20 cellular contexts compared by ENCODE assay signal in the genomic region with DNA sequence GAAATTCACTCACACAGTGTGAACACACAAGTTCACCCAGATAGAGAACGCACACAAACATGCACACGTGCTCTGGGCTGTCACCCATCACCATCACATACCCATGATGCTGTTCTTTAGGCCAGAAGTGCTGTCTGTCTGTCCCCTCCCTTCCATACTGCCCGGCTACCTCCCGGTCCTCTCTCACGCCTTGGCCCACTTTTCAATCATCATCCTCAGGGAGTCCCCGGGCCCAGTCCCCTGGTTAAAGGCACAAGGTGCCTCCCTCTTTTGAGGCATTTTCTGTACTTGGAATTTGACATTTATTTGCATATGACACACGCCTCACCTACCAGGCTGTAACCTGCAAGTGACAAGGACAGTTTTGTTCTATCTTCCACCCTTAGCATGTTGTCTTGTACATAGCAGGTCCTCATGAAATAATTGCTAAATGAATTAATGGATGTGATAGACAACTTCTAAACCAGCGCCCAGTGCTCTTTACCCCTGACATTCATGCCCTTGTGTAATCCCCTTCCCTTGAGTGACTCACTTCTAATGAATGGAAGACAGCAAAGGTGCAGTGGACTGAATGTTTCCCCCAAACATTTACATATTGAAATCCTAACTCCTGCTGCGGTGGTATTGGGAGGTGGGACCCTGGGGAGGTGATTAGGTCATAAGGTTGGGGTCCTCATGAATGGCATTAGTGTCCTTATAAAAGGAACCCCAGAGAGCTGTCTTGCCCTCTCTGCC.
"Had no signal": no experiment of that assay in that cellular context is flagged by ENCODE, and none has a peak within 500 bp of the region (broad histone marks: within the 10 kb centered on the region; RNA-seq: fewer than 3 reads in every experiment).

No MANE protein-coding gene starts in this region.

- H3K36me3 ChIP-seq: heart left ventricle, suprapubic skin, thyroid gland, uterus had no signal

- H3K9me3 ChIP-seq: heart left ventricle, psoas muscle, suprapubic skin, thyroid gland, uterus had no signal

- H3K27me3 ChIP-seq: suprapubic skin, thyroid gland, uterus had no signal

- H3K27ac Mint-ChIP-seq: dendritic cell treated with granulocyte-macrophage colony-stimulating factor and Interleukin-4, amounts not matched to agents 40 ng/mL and 50 ng/mL, for 4 days; effector memory CD8-positive, alpha-beta T cell; nephron; type B pancreatic cell had no signal

- H3K27ac ChIP-seq: foreskin keratinocyte, heart left ventricle, psoas muscle, suprapubic skin, thyroid gland, uterus had no signal

- H3K4me3 ChIP-seq: heart left ventricle, lung, psoas muscle, smooth muscle cell, suprapubic skin, thyroid gland, uterus had no signal

- DNase-seq: effector memory CD8-positive, alpha-beta T cell; foreskin keratinocyte; heart left ventricle; hippocampal formation; left colon; left ventricle myocardium superior; mesenchymal stem cell; naive B cell; psoas muscle; stimulated activated CD4-positive, alpha-beta T cell treated with anti-CD3 and anti-CD28 coated beads, Interleukin-2, amount 100 ng/mL, for 48 hours; stimulated activated naive CD4-positive, alpha-beta T cell treated with Interleukin-2 at 50 U/mL for 16 hours; thyroid gland; uterus had no signal

- H3K4me1 Mint-ChIP-seq: naive B cell had no signal

- H3K4me3 Mint-ChIP-seq: dendritic cell treated with granulocyte-macrophage colony-stimulating factor and Interleukin-4, amounts not matched to agents 40 ng/mL and 50 ng/mL, for 4 days; effector memory CD8-positive, alpha-beta T cell; nephron; type B pancreatic cell had no signal

- ATAC-seq: effector memory CD8-positive, alpha-beta T cell; foreskin keratinocyte; heart left ventricle; left colon; left ventricle myocardium superior; psoas muscle had no signal

- H3K9me3 Mint-ChIP-seq: dendritic cell treated with granulocyte-macrophage colony-stimulating factor and Interleukin-4, amounts not matched to agents 40 ng/mL and 50 ng/mL, for 4 days; effector memory CD8-positive, alpha-beta T cell; nephron; type B pancreatic cell had no signal

- H3K36me3 Mint-ChIP-seq: type B pancreatic cell had no signal

- H3K4me2 ChIP-seq: smooth muscle cell had no signal

- H3K4me1 ChIP-seq: foreskin keratinocyte, heart left ventricle, psoas muscle, suprapubic skin, thyroid gland, uterus had no signal

- FAIRE-seq: colon had no signal
